In the genomic region with DNA sequence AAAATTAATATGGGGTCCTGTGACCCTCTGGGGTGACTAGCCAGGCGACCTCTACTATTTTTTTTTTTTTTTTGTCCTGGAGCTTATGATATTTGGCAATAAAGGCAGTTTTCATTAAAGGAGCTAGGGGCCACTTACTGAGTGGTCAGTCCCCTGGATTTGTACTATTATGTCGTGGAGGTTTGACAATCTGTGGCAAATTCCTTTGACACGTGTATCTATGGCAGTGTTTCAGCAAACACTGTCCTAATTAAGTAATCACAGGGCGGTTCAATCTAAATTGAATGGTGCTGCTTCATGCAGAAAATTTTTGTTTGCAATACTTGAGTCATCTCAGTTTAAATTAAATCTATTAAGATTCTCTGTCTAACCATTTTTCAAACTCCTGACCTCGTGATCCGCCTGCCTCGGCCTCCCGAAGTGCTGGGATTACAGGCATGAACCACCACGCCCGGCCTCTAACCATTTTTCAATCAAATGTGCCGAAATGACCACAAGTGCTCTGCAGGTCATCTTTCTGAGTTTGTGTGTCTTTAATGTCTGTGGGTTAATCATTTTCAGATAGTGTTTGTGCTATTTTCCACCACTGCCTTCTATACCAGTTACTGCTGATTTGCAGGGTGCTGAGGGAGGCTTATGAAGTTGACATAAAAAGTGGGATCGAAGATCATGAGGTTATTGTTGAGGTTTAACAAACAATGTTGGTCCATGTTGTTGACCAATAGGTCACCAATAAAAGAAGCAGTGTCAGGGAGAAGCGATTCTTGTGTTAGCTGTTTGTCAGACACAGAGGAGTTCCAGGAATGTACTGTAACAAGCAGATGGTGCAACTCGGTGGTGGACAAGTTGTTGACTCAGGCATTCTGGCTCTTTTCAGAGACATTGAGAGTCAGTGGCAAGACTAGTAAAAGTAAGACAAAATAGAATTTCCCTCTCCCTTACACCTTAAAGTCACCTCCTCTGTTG, we compare ENCODE assay signal across 1 cellular context.
A peak's percentile ranks its signal among the peaks of the same experiment; 100 is the strongest.
TF ChIP-seq lines count a peak whose summit lies in the region.

No MANE protein-coding gene starts in this region.

TF ChIP-seq in HepG2, 621 proteins besides CTCF, POLR2A, EP300 and RAD21 (continued from another document and continues in another):
- TF ChIP-seq, protein P1, sequence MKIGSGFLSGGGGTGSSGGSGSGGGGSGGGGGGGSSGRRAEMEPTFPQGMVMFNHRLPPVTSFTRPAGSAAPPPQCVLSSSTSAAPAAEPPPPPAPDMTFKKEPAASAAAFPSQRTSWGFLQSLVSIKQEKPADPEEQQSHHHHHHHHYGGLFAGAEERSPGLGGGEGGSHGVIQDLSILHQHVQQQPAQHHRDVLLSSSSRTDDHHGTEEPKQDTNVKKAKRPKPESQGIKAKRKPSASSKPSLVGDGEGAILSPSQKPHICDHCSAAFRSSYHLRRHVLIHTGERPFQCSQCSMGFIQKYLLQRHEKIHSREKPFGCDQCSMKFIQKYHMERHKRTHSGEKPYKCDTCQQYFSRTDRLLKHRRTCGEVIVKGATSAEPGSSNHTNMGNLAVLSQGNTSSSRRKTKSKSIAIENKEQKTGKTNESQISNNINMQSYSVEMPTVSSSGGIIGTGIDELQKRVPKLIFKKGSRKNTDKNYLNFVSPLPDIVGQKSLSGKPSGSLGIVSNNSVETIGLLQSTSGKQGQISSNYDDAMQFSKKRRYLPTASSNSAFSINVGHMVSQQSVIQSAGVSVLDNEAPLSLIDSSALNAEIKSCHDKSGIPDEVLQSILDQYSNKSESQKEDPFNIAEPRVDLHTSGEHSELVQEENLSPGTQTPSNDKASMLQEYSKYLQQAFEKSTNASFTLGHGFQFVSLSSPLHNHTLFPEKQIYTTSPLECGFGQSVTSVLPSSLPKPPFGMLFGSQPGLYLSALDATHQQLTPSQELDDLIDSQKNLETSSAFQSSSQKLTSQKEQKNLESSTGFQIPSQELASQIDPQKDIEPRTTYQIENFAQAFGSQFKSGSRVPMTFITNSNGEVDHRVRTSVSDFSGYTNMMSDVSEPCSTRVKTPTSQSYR (CRISPR knock-in tag; IDR thresholded peaks at IDR 0.05; ENCODE audit: borderline replicate concordance): peak; percentile 86; the same call in 1 of the 2 replicates
- TF ChIP-seq RXRA (CRISPR knock-in tag; IDR thresholded peaks at IDR 0.05) (peak; percentile 90; the same call in 1 of the 2 replicates), ZNF296 (CRISPR knock-in tag; conservative IDR thresholded peaks at IDR 0.05) (no peak), ZNF749 (CRISPR knock-in tag; IDR thresholded peaks at IDR 0.05; ENCODE audit: borderline replicate concordance) (peak; percentile 34; the same call in 1 of the 2 replicates), DNMT1 (CRISPR knock-in tag; IDR thresholded peaks at IDR 0.05) (no peak), ZNF256 (CRISPR knock-in tag; conservative IDR thresholded peaks at IDR 0.05) (peak; percentile 1; the same call in 1 of the 2 replicates), PHF21A (CRISPR knock-in tag; IDR thresholded peaks at IDR 0.05) (peak; percentile 93), ZSCAN21 (CRISPR knock-in tag; IDR thresholded peaks at IDR 0.05; ENCODE audit: borderline replicate concordance) (peak; percentile 22; the same call in 1 of the 2 replicates), ZNF432 (CRISPR knock-in tag; IDR thresholded peaks at IDR 0.05; ENCODE audit: borderline replicate concordance) (no peak), HNF4A (CRISPR knock-in tag; IDR thresholded peaks at IDR 0.05) (peak; percentile 98), MTF2 (CRISPR knock-in tag; IDR thresholded peaks at IDR 0.05; ENCODE audit: borderline replicate concordance) (no peak), ZC3H13 (CRISPR knock-in tag; IDR thresholded peaks at IDR 0.05) (peak; percentile 59; the same call in 1 of the 2 replicates), ZNF317 (CRISPR knock-in tag; IDR thresholded peaks at IDR 0.05) (peak; percentile 84; the same call in 1 of the 2 replicates), ZEB1 (IDR thresholded peaks at IDR 0.05; ENCODE audit: insufficient replicate concordance, low read depth) (no peak), SMAD1 (CRISPR knock-in tag; IDR thresholded peaks at IDR 0.05; ENCODE audit: borderline replicate concordance, low read depth) (no peak), PHF20 (CRISPR knock-in tag; IDR thresholded peaks at IDR 0.05) (no peak), ZSCAN29 (CRISPR knock-in tag; conservative IDR thresholded peaks at IDR 0.05) (0 out of 2 replicates have a peak, but pooled peaks have one; percentile 40), CCAR2 (optimal IDR thresholded peaks at IDR 0.05; ENCODE audit: low read depth, low read length) (no peak), CEBPG (CRISPR knock-in tag; IDR thresholded peaks at IDR 0.05) (peak; percentile 97), ZBTB8A (CRISPR knock-in tag; IDR thresholded peaks at IDR 0.05; ENCODE audit: borderline replicate concordance, low read depth) (no peak)
- TF ChIP-seq, protein P2, sequence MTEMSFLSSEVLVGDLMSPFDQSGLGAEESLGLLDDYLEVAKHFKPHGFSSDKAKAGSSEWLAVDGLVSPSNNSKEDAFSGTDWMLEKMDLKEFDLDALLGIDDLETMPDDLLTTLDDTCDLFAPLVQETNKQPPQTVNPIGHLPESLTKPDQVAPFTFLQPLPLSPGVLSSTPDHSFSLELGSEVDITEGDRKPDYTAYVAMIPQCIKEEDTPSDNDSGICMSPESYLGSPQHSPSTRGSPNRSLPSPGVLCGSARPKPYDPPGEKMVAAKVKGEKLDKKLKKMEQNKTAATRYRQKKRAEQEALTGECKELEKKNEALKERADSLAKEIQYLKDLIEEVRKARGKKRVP (CRISPR knock-in tag; IDR thresholded peaks at IDR 0.05): peak in 1 of 2 experiments; percentile 96; a peak in 2 of 4 replicates
- TF ChIP-seq, protein P3, sequence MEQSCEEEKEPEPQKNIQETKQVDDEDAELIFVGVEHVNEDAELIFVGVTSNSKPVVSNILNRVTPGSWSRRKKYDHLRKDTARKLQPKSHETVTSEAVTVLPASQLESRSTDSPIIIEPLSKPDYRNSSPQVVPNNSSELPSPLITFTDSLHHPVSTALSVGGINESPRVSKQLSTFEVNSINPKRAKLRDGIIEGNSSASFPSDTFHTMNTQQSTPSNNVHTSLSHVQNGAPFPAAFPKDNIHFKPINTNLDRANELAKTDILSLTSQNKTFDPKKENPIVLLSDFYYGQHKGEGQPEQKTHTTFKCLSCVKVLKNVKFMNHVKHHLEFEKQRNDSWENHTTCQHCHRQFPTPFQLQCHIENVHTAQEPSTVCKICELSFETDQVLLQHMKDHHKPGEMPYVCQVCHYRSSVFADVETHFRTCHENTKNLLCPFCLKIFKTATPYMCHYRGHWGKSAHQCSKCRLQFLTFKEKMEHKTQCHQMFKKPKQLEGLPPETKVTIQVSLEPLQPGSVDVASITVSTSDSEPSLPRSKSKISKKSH (CRISPR knock-in tag; IDR thresholded peaks at IDR 0.05; ENCODE audit: borderline replicate concordance): no peak
- TF ChIP-seq, protein P4, sequence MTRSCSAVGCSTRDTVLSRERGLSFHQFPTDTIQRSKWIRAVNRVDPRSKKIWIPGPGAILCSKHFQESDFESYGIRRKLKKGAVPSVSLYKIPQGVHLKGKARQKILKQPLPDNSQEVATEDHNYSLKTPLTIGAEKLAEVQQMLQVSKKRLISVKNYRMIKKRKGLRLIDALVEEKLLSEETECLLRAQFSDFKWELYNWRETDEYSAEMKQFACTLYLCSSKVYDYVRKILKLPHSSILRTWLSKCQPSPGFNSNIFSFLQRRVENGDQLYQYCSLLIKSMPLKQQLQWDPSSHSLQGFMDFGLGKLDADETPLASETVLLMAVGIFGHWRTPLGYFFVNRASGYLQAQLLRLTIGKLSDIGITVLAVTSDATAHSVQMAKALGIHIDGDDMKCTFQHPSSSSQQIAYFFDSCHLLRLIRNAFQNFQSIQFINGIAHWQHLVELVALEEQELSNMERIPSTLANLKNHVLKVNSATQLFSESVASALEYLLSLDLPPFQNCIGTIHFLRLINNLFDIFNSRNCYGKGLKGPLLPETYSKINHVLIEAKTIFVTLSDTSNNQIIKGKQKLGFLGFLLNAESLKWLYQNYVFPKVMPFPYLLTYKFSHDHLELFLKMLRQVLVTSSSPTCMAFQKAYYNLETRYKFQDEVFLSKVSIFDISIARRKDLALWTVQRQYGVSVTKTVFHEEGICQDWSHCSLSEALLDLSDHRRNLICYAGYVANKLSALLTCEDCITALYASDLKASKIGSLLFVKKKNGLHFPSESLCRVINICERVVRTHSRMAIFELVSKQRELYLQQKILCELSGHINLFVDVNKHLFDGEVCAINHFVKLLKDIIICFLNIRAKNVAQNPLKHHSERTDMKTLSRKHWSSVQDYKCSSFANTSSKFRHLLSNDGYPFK (CRISPR knock-in tag; IDR thresholded peaks at IDR 0.05; ENCODE audit: borderline replicate concordance): no peak
- TF ChIP-seq, protein P5, sequence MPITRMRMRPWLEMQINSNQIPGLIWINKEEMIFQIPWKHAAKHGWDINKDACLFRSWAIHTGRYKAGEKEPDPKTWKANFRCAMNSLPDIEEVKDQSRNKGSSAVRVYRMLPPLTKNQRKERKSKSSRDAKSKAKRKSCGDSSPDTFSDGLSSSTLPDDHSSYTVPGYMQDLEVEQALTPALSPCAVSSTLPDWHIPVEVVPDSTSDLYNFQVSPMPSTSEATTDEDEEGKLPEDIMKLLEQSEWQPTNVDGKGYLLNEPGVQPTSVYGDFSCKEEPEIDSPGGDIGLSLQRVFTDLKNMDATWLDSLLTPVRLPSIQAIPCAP (CRISPR knock-in tag; IDR thresholded peaks at IDR 0.05; ENCODE audit: low read depth): no peak
- TF ChIP-seq, protein P6, sequence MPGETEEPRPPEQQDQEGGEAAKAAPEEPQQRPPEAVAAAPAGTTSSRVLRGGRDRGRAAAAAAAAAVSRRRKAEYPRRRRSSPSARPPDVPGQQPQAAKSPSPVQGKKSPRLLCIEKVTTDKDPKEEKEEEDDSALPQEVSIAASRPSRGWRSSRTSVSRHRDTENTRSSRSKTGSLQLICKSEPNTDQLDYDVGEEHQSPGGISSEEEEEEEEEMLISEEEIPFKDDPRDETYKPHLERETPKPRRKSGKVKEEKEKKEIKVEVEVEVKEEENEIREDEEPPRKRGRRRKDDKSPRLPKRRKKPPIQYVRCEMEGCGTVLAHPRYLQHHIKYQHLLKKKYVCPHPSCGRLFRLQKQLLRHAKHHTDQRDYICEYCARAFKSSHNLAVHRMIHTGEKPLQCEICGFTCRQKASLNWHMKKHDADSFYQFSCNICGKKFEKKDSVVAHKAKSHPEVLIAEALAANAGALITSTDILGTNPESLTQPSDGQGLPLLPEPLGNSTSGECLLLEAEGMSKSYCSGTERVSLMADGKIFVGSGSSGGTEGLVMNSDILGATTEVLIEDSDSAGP (CRISPR knock-in tag; IDR thresholded peaks at IDR 0.05; ENCODE audit: borderline replicate concordance): peak; percentile 20; the same call in 1 of the 2 replicates
- TF ChIP-seq, protein P7, sequence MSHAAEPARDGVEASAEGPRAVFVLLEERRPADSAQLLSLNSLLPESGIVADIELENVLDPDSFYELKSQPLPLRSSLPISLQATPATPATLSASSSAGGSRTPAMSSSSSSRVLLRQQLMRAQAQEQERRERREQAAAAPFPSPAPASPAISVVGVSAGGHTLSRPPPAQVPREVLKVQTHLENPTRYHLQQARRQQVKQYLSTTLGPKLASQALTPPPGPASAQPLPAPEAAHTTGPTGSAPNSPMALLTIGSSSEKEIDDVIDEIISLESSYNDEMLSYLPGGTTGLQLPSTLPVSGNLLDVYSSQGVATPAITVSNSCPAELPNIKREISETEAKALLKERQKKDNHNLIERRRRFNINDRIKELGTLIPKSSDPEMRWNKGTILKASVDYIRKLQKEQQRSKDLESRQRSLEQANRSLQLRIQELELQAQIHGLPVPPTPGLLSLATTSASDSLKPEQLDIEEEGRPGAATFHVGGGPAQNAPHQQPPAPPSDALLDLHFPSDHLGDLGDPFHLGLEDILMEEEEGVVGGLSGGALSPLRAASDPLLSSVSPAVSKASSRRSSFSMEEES (CRISPR knock-in tag; IDR thresholded peaks at IDR 0.05): peak; percentile 98
- TF ChIP-seq, protein P8, sequence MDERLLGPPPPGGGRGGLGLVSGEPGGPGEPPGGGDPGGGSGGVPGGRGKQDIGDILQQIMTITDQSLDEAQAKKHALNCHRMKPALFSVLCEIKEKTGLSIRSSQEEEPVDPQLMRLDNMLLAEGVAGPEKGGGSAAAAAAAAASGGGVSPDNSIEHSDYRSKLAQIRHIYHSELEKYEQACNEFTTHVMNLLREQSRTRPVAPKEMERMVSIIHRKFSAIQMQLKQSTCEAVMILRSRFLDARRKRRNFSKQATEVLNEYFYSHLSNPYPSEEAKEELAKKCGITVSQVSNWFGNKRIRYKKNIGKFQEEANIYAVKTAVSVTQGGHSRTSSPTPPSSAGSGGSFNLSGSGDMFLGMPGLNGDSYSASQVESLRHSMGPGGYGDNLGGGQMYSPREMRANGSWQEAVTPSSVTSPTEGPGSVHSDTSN (CRISPR knock-in tag; IDR thresholded peaks at IDR 0.05): peak; percentile 56
- TF ChIP-seq, protein P9, sequence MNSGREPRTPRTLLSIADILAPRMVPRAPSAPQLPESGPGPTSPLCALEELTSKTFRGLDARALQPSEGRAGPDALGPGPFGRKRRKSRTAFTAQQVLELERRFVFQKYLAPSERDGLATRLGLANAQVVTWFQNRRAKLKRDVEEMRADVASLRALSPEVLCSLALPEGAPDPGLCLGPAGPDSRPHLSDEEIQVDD (CRISPR knock-in tag; IDR thresholded peaks at IDR 0.05; ENCODE audit: borderline replicate concordance): no peak
- TF ChIP-seq, protein P10, sequence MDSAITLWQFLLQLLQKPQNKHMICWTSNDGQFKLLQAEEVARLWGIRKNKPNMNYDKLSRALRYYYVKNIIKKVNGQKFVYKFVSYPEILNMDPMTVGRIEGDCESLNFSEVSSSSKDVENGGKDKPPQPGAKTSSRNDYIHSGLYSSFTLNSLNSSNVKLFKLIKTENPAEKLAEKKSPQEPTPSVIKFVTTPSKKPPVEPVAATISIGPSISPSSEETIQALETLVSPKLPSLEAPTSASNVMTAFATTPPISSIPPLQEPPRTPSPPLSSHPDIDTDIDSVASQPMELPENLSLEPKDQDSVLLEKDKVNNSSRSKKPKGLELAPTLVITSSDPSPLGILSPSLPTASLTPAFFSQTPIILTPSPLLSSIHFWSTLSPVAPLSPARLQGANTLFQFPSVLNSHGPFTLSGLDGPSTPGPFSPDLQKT (CRISPR knock-in tag; IDR thresholded peaks at IDR 0.05; ENCODE audit: borderline replicate concordance): no peak
- TF ChIP-seq, protein P11, sequence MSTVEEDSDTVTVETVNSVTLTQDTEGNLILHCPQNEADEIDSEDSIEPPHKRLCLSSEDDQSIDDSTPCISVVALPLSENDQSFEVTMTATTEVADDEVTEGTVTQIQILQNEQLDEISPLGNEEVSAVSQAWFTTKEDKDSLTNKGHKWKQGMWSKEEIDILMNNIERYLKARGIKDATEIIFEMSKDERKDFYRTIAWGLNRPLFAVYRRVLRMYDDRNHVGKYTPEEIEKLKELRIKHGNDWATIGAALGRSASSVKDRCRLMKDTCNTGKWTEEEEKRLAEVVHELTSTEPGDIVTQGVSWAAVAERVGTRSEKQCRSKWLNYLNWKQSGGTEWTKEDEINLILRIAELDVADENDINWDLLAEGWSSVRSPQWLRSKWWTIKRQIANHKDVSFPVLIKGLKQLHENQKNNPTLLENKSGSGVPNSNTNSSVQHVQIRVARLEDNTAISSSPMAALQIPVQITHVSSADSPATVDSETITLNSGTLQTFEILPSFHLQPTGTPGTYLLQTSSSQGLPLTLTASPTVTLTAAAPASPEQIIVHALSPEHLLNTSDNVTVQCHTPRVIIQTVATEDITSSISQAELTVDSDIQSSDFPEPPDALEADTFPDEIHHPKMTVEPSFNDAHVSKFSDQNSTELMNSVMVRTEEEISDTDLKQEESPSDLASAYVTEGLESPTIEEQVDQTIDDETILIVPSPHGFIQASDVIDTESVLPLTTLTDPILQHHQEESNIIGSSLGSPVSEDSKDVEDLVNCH (CRISPR knock-in tag; IDR thresholded peaks at IDR 0.05): no peak
